Comparison of ENCODE assay signal across 1 cellular context in the genomic region with DNA sequence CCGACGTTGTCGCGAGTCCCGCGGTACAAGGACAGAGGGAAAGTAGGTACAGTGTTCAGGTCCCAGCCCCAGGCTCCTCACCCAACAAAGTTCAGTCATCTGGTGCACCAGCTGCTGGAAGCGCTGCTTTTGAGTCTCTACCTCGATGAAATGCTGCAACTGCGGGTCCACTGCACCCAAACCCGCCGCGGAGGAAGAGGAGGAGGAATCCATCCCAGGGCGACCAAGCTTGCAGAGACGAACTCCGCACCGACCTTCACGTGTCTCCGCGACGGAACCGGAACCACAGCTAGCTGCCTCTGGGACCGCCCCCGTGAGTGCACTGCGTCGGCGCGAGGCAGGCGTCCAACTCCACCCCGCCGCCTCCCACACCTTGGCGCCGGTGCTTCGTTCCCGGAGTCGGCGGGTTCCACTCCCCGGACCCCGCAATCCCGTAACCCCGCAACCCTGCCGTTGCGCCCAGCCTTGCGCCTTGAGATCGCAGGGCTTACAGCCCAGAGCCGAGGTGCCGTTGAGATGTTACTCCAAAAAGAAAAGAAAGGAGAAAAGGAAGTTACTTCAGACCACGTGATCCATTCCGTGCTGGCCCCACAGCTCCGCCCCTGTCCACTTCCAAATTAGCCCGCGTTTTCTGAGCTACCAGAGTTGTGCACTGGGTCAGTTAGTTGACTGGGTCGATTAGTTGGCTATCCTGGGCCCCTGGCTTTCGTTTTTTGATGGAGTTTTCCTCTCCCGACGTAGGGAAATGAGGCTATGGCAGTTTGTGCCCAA.
TF ChIP-seq lines count a peak whose summit lies in the region.

TSS of gene TIMM8A (minus strand) at position 291 of the 771 bp plus-strand sequence. CDS start at position 213, 78 bp downstream.

TF ChIP-seq in K562, 482 proteins besides CTCF, POLR2A, EP300 and RAD21 (continued from another document and continues in another):
- TF ChIP-seq TCF7 (IDR thresholded peaks at IDR 0.05; ENCODE audit: borderline replicate concordance) (no peak), TBP (optimal IDR thresholded peaks at IDR 0.05; ENCODE audit: low read depth, low read length) (no peak), TEAD2 (tag; IDR thresholded peaks at IDR 0.05) (no peak), ZNF436 (CRISPR knock-in tag; IDR thresholded peaks at IDR 0.05) (no peak), PTTG1 (tag; IDR thresholded peaks at IDR 0.05; ENCODE audit: low read depth) (no peak), E2F3 (CRISPR knock-in tag; IDR thresholded peaks at IDR 0.05) (no peak), ZNF717 (CRISPR knock-in tag; IDR thresholded peaks at IDR 0.05) (no peak), KDM1A (IDR thresholded peaks at IDR 0.05) (no peak), OTX1 (CRISPR knock-in tag; IDR thresholded peaks at IDR 0.05) (no peak), ZBTB8A (IDR thresholded peaks at IDR 0.05; ENCODE audit: partially characterized antibody) (no peak), EP400 (IDR thresholded peaks at IDR 0.05) (peak; percentile 95), HDAC1 (IDR thresholded peaks at IDR 0.05) (peak in 1 of 2 experiments; percentile 85; a peak in 2 of 4 replicates), JUNB (CRISPR knock-in tag; conservative IDR thresholded peaks at IDR 0.05) (no peak), TAF15 (IDR thresholded peaks at IDR 0.05; ENCODE audit: low read depth, low read length) (no peak), SPI1 (IDR thresholded peaks at IDR 0.05; ENCODE audit: borderline replicate concordance, low read depth, low read length) (no peak), TRIM25 (IDR thresholded peaks at IDR 0.05; ENCODE audit: borderline replicate concordance) (no peak), ZHX1 (conservative IDR thresholded peaks at IDR 0.05; ENCODE audit: low read length) (no peak), TRIM28 (IDR thresholded peaks at IDR 0.05) (no peak), DEAF1 (CRISPR knock-in tag; IDR thresholded peaks at IDR 0.05) (no peak), PHB (CRISPR knock-in tag; IDR thresholded peaks at IDR 0.05) (no peak), ELK1 (CRISPR knock-in tag; IDR thresholded peaks at IDR 0.05) (no peak), NONO (IDR thresholded peaks at IDR 0.05; ENCODE audit: low read depth in 2 of 2, low read length in 1 of 2) (no peak), NRF1 (conservative IDR thresholded peaks at IDR 0.05 in 1 of 2, IDR thresholded peaks at IDR 0.05 in 1 of 2) (peak; percentile 93 to 94), PCBP1 (IDR thresholded peaks at IDR 0.05; ENCODE audit: low read depth, low read length, poor library complexity, severe bottlenecking) (no peak), CBX8 (IDR thresholded peaks at IDR 0.05; ENCODE audit: borderline replicate concordance, extremely low read depth, low read depth, low read length, poor library complexity, severe bottlenecking) (no peak), ZNF408 (CRISPR knock-in tag; IDR thresholded peaks at IDR 0.05; ENCODE audit: low read depth) (no peak), FOXA3 (CRISPR knock-in tag; conservative IDR thresholded peaks at IDR 0.05 in 1 of 2, IDR thresholded peaks at IDR 0.05 in 1 of 2) (no peak), CBFB (CRISPR knock-in tag; IDR thresholded peaks at IDR 0.05) (no peak), SAFB2 (IDR thresholded peaks at IDR 0.05; ENCODE audit: borderline replicate concordance, low read depth, low read length, severe bottlenecking) (no peak), NUFIP1 (IDR thresholded peaks at IDR 0.05; ENCODE audit: partially characterized antibody) (no peak), ZNF324 (CRISPR knock-in tag; IDR thresholded peaks at IDR 0.05) (no peak), ZNF57 (CRISPR knock-in tag; IDR thresholded peaks at IDR 0.05) (no peak), MCM5 (IDR thresholded peaks at IDR 0.05; ENCODE audit: low read depth) (no peak), HNRNPL (IDR thresholded peaks at IDR 0.05; ENCODE audit: low read depth, low read length) (no peak), CBFA2T3 (IDR thresholded peaks at IDR 0.05) (no peak), NELFE (IDR thresholded peaks at IDR 0.05; ENCODE audit: insufficient read depth, insufficient read length) (no peak), ZBTB9 (CRISPR knock-in tag; IDR thresholded peaks at IDR 0.05) (no peak), HDAC2 (IDR thresholded peaks at IDR 0.05) (no peak), PRMT5 (CRISPR knock-in tag; IDR thresholded peaks at IDR 0.05) (no peak), ZNF830 (CRISPR knock-in tag; IDR thresholded peaks at IDR 0.05) (no peak), ZNF384 (IDR thresholded peaks at IDR 0.05; ENCODE audit: low read depth, low read length) (no peak), ZNF165 (CRISPR knock-in tag; IDR thresholded peaks at IDR 0.05; ENCODE audit: borderline replicate concordance) (no peak), TBL1XR1 (IDR thresholded peaks at IDR 0.05; ENCODE audit: low read length in 2 of 2) (no peak; a peak in 1 of 4 replicates), BRD9 (IDR thresholded peaks at IDR 0.05; ENCODE audit: low read depth, partially characterized antibody) (no peak), SRSF7 (optimal IDR thresholded peaks at IDR 0.05; ENCODE audit: low read depth, low read length) (no peak), ZNF12 (CRISPR knock-in tag; IDR thresholded peaks at IDR 0.05) (no peak), BCL6 (CRISPR knock-in tag; IDR thresholded peaks at IDR 0.05) (no peak), HOXB6 (CRISPR knock-in tag; IDR thresholded peaks at IDR 0.05; ENCODE audit: borderline replicate concordance) (no peak), HDAC6 (IDR thresholded peaks at IDR 0.05; ENCODE audit: low read depth, low read length) (no peak), CHD1 (IDR thresholded peaks at IDR 0.05; ENCODE audit: low read length) (no peak)
- TF ChIP-seq, protein P1, sequence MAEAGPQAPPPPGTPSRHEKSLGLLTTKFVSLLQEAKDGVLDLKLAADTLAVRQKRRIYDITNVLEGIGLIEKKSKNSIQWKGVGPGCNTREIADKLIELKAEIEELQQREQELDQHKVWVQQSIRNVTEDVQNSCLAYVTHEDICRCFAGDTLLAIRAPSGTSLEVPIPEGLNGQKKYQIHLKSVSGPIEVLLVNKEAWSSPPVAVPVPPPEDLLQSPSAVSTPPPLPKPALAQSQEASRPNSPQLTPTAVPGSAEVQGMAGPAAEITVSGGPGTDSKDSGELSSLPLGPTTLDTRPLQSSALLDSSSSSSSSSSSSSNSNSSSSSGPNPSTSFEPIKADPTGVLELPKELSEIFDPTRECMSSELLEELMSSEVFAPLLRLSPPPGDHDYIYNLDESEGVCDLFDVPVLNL (CRISPR knock-in tag; IDR thresholded peaks at IDR 0.05; ENCODE audit: low read depth) = no peak
